8 cellular contexts compared by ENCODE assay signal in genomic region chr3:184156522-184156955, GRCh38. TPM values are rescaled to one million over a fixed set of nuclear protein-coding genes. Genes with fewer than 3 reads are reported as not detected.
A peak's percentile ranks its signal among the peaks of the same experiment; 100 is the strongest.
DNase-seq lines count a peak whose midpoint lies in the region; ATAC-seq, FAIRE-seq and TF ChIP-seq lines count a peak whose summit lies in the region.

No MANE protein-coding gene starts in this region.

- no peak for TF ChIP-seq POLR2A in GM12891 (IDR thresholded peaks at IDR 0.05; ENCODE audit: low read depth, low read length)

- no peak for TF ChIP-seq RAD21 in Ishikawa (IDR thresholded peaks at IDR 0.05; ENCODE audit: low read depth)

- no peak for TF ChIP-seq EP300 in Ishikawa (IDR thresholded peaks at IDR 0.05; ENCODE audit: borderline replicate concordance)

- intact Hi-C loops in left ventricle myocardium superior (cut with micrococcal nuclease), result no loop called here

- FAIRE-seq in GM12891 (lab: Jason Lieb, UNC), result no peak

- ATAC-seq in left ventricle myocardium superior (peak; percentile 67), GM18502 (IDR thresholded peaks at IDR 0.05; ENCODE audit: poor library complexity, unreplicated experiment) (no peak)

- DNase-seq in D341Med (ENCODE audit: low spot score), result peak; percentile 92
- DNase-seq in amniotic epithelial cell (ENCODE audit: low read depth), result peak; percentile 52
- DNase-seq in left ventricle myocardium superior, result peak; percentile 83
- DNase-seq in pons (ENCODE audit: low spot score), result peak; percentile 57
- DNase-seq in DMS53 (lab: John Stamatoyannopoulos, UW), result no peak
- no peak for DNase-seq in GM12891 (ENCODE audit: insufficient read length, low spot score)

TF ChIP-seq in Ishikawa, 13 proteins besides CTCF, POLR2A, EP300 and RAD21:
- TF ChIP-seq TAF1 (IDR thresholded peaks at IDR 0.05; ENCODE audit: low read depth) (no peak), MAX (IDR thresholded peaks at IDR 0.05) (peak; percentile 6; the same call in 1 of the 2 replicates), CEBPB (IDR thresholded peaks at IDR 0.05) (no peak), TCF12 (IDR thresholded peaks at IDR 0.05; ENCODE audit: low read depth) (0 out of 2 replicates have a peak, but pooled peaks have one; percentile 34), TEAD4 (IDR thresholded peaks at IDR 0.05) (peak; percentile 67)

TF ChIP-seq in GM12891, 5 proteins besides CTCF, POLR2A, EP300 and RAD21:
- TF ChIP-seq SPI1 (IDR thresholded peaks at IDR 0.05; ENCODE audit: low read depth, low read length), result no peak
- no peak for TF ChIP-seq POU2F2 (IDR thresholded peaks at IDR 0.05; ENCODE audit: low read depth, low read length)
- TF ChIP-seq TAF1 (IDR thresholded peaks at IDR 0.05; ENCODE audit: low read depth, low read length), result no peak
- TF ChIP-seq POLR2AphosphoS5 (IDR thresholded peaks at IDR 0.05; ENCODE audit: low read depth, low read length), result no peak
- no peak for TF ChIP-seq PAX5 (IDR thresholded peaks at IDR 0.05; ENCODE audit: insufficient read depth, low read length, severe bottlenecking)

RNA-seq across cellular contexts. Expression of gene DVL3, which starts 1.4 kb away (rescaled TPM):
- total RNA-seq in left ventricle myocardium superior, result 76.8 TPM
- 21.4 TPM for polyA plus RNA-seq in GM12891 (2012; ENCODE audit: low read depth, missing spikeins)

RNA-seq across cellular contexts. Expression of gene AP2M1, which starts 18.1 kb away (rescaled TPM):
- 318 TPM for total RNA-seq in left ventricle myocardium superior
- 183 TPM for polyA plus RNA-seq in GM12891 (2012; ENCODE audit: low read depth, missing spikeins)

RNA-seq across cellular contexts. Expression of gene EIF2B5, which starts 21.4 kb away (rescaled TPM):
- total RNA-seq in left ventricle myocardium superior, result 33.1 TPM
- polyA plus RNA-seq in GM12891 (2012; ENCODE audit: low read depth, missing spikeins), result 33.8 TPM

RNA-seq across cellular contexts. Expression of gene ABCF3, which starts 29.5 kb away (rescaled TPM):
- total RNA-seq in left ventricle myocardium superior, result 75.6 TPM
- polyA plus RNA-seq in GM12891 (2012; ENCODE audit: low read depth, missing spikeins), result 29.8 TPM

RNA-seq across cellular contexts. Expression of gene HTR3E, which starts 59.7 kb away (rescaled TPM):
- total RNA-seq in left ventricle myocardium superior, result not detected
- not detected for polyA plus RNA-seq in GM12891 (2012; ENCODE audit: low read depth, missing spikeins)

Comparison
In these comparisons a context has a peak if more than half of its experiments do, and no peak if none do; other contexts are left out.
1. DNase-seq: peak in D341Med (single experiment), amniotic epithelial cell (single experiment), left ventricle myocardium superior (single experiment) and pons (single experiment); none in DMS53 (single experiment) and GM12891 (single experiment).